In genomic region chr7:134298902-134299683, GRCh38 we compare ENCODE assay signal across 12 cellular contexts. TPM values are rescaled to one million over a fixed set of nuclear protein-coding genes. Genes with fewer than 3 reads are reported as not detected.
DNase-seq lines count a peak whose midpoint lies in the region; ATAC-seq and TF ChIP-seq lines count a peak whose summit lies in the region.
"Had no signal": no experiment of that assay in that cellular context is flagged by ENCODE, and none has a peak within 500 bp of the region (broad histone marks: within the 10 kb centered on the region; RNA-seq: fewer than 3 reads in every experiment).

No MANE protein-coding gene starts in this region.

- H3K27ac ChIP-seq in dorsolateral prefrontal cortex (peak overlapping the region in 58 of 59 donors; percentile 7 to 89 (median 70)), sigmoid colon (peak overlapping the region; percentile 64 to 75 (median 70))
- H3K27ac ChIP-seq: 22Rv1, testis had no signal

- no peak for ATAC-seq in activated naive CD8-positive, alpha-beta T cell treated with anti-CD3 and anti-CD28 coated beads, Interleukin-2, amount 50 U/mL, for 24 hours

- peak in 4 of 56 donors; percentile 13 to 31 (median 19) for TF ChIP-seq CTCF in dorsolateral prefrontal cortex (IDR thresholded peaks at IDR 0.05 in 54 of 56, conservative IDR thresholded peaks at IDR 0.05 in 2 of 56; ENCODE audit: low read depth in 1 of 56, partially characterized antibody in 56 of 56)
- TF ChIP-seq CTCF in sigmoid colon (IDR thresholded peaks at IDR 0.05): no peak

- H3K4me1 ChIP-seq in sigmoid colon: peaks cover 0 to 28% (median 17%) of the 10 kb centered on the region in 4 donors
- H3K4me1 ChIP-seq: testis had no signal

- intact Hi-C loops in dorsolateral prefrontal cortex (cut with DNase I) (no loop called here), sigmoid colon (cut with DNase I) (no loop called here)

- H3K36me3 ChIP-seq in sigmoid colon: peaks cover 0 to 41% (median 18%) of the 10 kb centered on the region in 4 donors

- no peak for TF ChIP-seq EP300 in sigmoid colon (IDR thresholded peaks at IDR 0.05)

- peaks cover 55% of the 10 kb centered on the region for H3K36me3 Mint-ChIP-seq in activated naive CD8-positive, alpha-beta T cell treated with anti-CD3 and anti-CD28 coated beads, Interleukin-2, amount 50 U/mL, for 24 hours (ENCODE audit: low read depth)

- H3K4me1 Mint-ChIP-seq in activated naive CD8-positive, alpha-beta T cell treated with anti-CD3 and anti-CD28 coated beads, Interleukin-2, amount 50 U/mL, for 24 hours: no peaks in the 10 kb centered on the region

- WGBS in sigmoid colon, 2 donors: 57 to 74% methylated on average over 10 of the region's 10 CpGs

- H3K9me3 Mint-ChIP-seq in activated naive CD8-positive, alpha-beta T cell treated with anti-CD3 and anti-CD28 coated beads, Interleukin-2, amount 50 U/mL, for 24 hours: no peaks in the 10 kb centered on the region

- H3K27me3 ChIP-seq in dorsolateral prefrontal cortex (no peaks in the 10 kb centered on the region), sigmoid colon (no peaks in the 10 kb centered on the region)
- H3K27me3 ChIP-seq: testis had no signal

- no peak overlapping the region for H3K4me3 Mint-ChIP-seq in activated naive CD8-positive, alpha-beta T cell treated with anti-CD3 and anti-CD28 coated beads, Interleukin-2, amount 50 U/mL, for 24 hours

- DNase-seq in DMS153 treated with DMSO at 0.1 percent for 48 hours (lab: John Stamatoyannopoulos, UW; ENCODE audit: unreplicated experiment): peak; percentile 17
- DNase-seq in DMS153 (lab: John Stamatoyannopoulos, UW): no peak
- DNase-seq in NCI-H2029 (lab: John Stamatoyannopoulos, UW): peak; percentile 50
- DNase-seq in dorsolateral prefrontal cortex: peak; percentile 78 to 91 (median 83)
- DNase-seq in sigmoid colon: peak; percentile 92
- DNase-seq in activated naive CD8-positive, alpha-beta T cell treated with anti-CD3 and anti-CD28 coated beads, Interleukin-2, amount 50 U/mL, for 24 hours: no peak
- DNase-seq in RKO (ENCODE audit: low spot score): no peak
- DNase-seq in NCI-H510A (lab: John Stamatoyannopoulos, UW): no peak
- DNase-seq: HCEC 1CT, SHP77, testis had no signal

- H3K9me3 ChIP-seq in sigmoid colon: no peaks in the 10 kb centered on the region
- H3K9me3 ChIP-seq: testis had no signal

- H3K4me3 ChIP-seq in dorsolateral prefrontal cortex: peak overlapping the region in 14 of 59 donors; percentile 2 to 46 (median 18)
- H3K4me3 ChIP-seq in sigmoid colon: no peak overlapping the region
- H3K4me3 ChIP-seq: testis had no signal

- H3K27ac Mint-ChIP-seq in activated naive CD8-positive, alpha-beta T cell treated with anti-CD3 and anti-CD28 coated beads, Interleukin-2, amount 50 U/mL, for 24 hours: no peak overlapping the region

- TF ChIP-seq POLR2A in sigmoid colon (IDR thresholded peaks at IDR 0.05): no peak

- H3K27me3 Mint-ChIP-seq in activated naive CD8-positive, alpha-beta T cell treated with anti-CD3 and anti-CD28 coated beads, Interleukin-2, amount 50 U/mL, for 24 hours: no peaks in the 10 kb centered on the region

RNA-seq across cellular contexts. Expression of gene SLC35B4, which starts 17.6 kb away (rescaled TPM):
- 10 to 100 TPM; 19.9 to 60.3 (median 38.4) TPM for total RNA-seq in dorsolateral prefrontal cortex
- 1 to 10 TPM; 6.1 to 9.4 (median 7.6) TPM for total RNA-seq in sigmoid colon
- 1 to 10 TPM; 2.4 to 3.8 (median 2.8) TPM for polyA plus RNA-seq in sigmoid colon

Comparison
In these comparisons a context has a peak if more than half of its experiments do, and no peak if none do; other contexts are left out.
1. DNase-seq: peak in DMS153 treated with DMSO at 0.1 percent for 48 hours (single experiment), NCI-H2029 (single experiment), dorsolateral prefrontal cortex (10 of 10) and sigmoid colon (single experiment); none in DMS153 (single experiment), activated naive CD8-positive, alpha-beta T cell treated with anti-CD3 and anti-CD28 coated beads, Interleukin-2, amount 50 U/mL, for 24 hours (single experiment), RKO (single experiment) and NCI-H510A (single experiment).